Comparison of ENCODE assay signal across 17 cellular contexts in the genomic region with DNA sequence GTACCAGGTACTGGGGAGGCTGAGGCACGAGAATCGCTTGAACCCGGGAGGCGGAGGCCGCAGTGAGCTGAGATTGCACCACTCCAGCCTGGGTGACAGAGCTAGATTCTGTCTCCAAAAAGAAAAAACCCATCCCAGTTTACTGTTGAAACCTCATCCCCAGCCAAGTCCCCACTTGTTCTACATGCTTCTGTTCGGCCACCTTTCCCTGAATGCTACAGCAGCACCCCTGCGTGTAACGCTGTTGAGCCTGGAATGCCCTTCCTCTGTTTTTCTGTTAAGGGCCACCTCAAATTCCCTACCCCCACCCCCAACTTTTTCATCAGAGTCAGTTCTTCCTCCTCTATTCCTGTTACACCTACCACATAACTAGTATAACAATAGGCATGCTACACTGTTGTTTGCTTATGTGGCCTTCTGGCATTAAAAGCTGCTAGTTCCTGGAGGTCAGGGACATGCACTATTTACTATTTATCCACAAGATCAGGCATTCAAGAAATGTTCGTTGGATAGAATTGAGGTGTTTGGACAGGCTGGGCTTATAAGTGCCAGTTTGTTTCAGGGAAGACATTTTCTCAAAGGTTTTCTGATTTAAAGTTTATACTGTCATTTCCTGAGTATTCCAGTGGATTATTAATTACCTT. TPM values are rescaled to one million over a fixed set of nuclear protein-coding genes. Genes with fewer than 3 reads are reported as not detected.
DNase-seq lines count a peak whose midpoint lies in the region; ATAC-seq and TF ChIP-seq lines count a peak whose summit lies in the region.
"Had no signal": no experiment of that assay in that cellular context is flagged by ENCODE, and none has a peak within 500 bp of the region (broad histone marks: within the 10 kb centered on the region; RNA-seq: fewer than 3 reads in every experiment).

No MANE protein-coding gene starts in this region.

- WGBS in prostate gland, result 56% methylated on average over 9 of the region's 9 CpGs

- H3K27me3 ChIP-seq in prostate gland (replicated peaks; ENCODE audit: insufficient read depth), result no peaks in the 10 kb centered on the region

- H3K4me3 ChIP-seq in prostate gland, result no peak overlapping the region

- H3K4me3 Mint-ChIP-seq in WTC11, result peak overlapping the region; percentile 32; the same call in 1 of the 2 replicates
- H3K4me3 Mint-ChIP-seq: CD4-positive, CD25-positive, alpha-beta regulatory T cell; dendritic cell treated with granulocyte-macrophage colony-stimulating factor and Interleukin-4, amounts not matched to agents 40 ng/mL and 50 ng/mL, for 4 days; memory B cell; stimulated activated naive CD8-positive, alpha-beta T cell treated with anti-CD3 and anti-CD28 coated beads, Interleukin-15, Interleukin-2, amounts not matched to agents 100 ng/mL and 50 ng/mL, for 24 hours had no signal

- ATAC-seq in WTC11, result peak; percentile 88
- ATAC-seq in GM18861 (IDR thresholded peaks at IDR 0.05; ENCODE audit: unreplicated experiment), result no peak
- no peak for ATAC-seq in HG03175 (IDR thresholded peaks at IDR 0.05; ENCODE audit: unreplicated experiment)

- TF ChIP-seq POLR2A in prostate gland (IDR thresholded peaks at IDR 0.05), result no peak

- TF ChIP-seq CTCF in WTC11 (IDR thresholded peaks at IDR 0.05), result no peak
- TF ChIP-seq CTCF in prostate gland (IDR thresholded peaks at IDR 0.05), result no peak

- no peaks in the 10 kb centered on the region for H3K27me3 Mint-ChIP-seq in WTC11 (ENCODE audit: low read depth)
- H3K27me3 Mint-ChIP-seq: CD4-positive, CD25-positive, alpha-beta regulatory T cell; dendritic cell treated with granulocyte-macrophage colony-stimulating factor and Interleukin-4, amounts not matched to agents 40 ng/mL and 50 ng/mL, for 4 days; memory B cell; stimulated activated naive CD8-positive, alpha-beta T cell treated with anti-CD3 and anti-CD28 coated beads, Interleukin-15, Interleukin-2, amounts not matched to agents 100 ng/mL and 50 ng/mL, for 24 hours had no signal

- CTCF ChIA-PET in WTC11 (lab: Charles Lee), result interaction anchor here (0.6 to 6.3 kb wide), 4 partner anchors 17 to 69 kb away, joined by 3 to 35 read pairs (median 5); partner anchors contain the start of gene CPEB4

- H3K4me1 Mint-ChIP-seq in WTC11, result peaks cover 51% of the 10 kb centered on the region

- peak overlapping the region; percentile 9 to 58 for H3K27ac ChIP-seq in prostate gland
- H3K27ac ChIP-seq: KMS-11 had no signal

- H3K4me1 ChIP-seq in prostate gland (replicated peaks), result peaks cover 8% of the 10 kb centered on the region

- intact Hi-C loops in prostate gland (cut with DNase I), result no loop called here

- H3K9me3 ChIP-seq in prostate gland, result no peaks in the 10 kb centered on the region

- POLR2A ChIA-PET in WTC11 (lab: Charles Lee), result interaction anchor here (0.7 kb wide), 1 partner anchor 22 kb away, joined by 4 read pairs; no protein-coding TSS in a partner anchor

- peak; percentile 6 for DNase-seq in ELF-1 (ENCODE audit: low read depth, low spot score)
- DNase-seq in WTC11 (ENCODE audit: low spot score), result peak; percentile 32
- DNase-seq in iPS-NIHi11 (ENCODE audit: low spot score), result peak; percentile 32
- peak; percentile 38 for DNase-seq in prostate gland (ENCODE audit: low spot score)
- DNase-seq in ecto neural progenitor cell (ENCODE audit: low spot score), result no peak
- DNase-seq in NCI-H2081 treated with DMSO at 0.1 percent for 48 hours (lab: John Stamatoyannopoulos, UW), result no peak
- DNase-seq: activated CD4-positive, alpha-beta T cell treated with anti-CD3 and anti-CD28 coated beads for 1 hour; activated T-cell treated with anti-CD3 and anti-CD28 coated beads for 4 hours; CD4-positive, CD25-positive, alpha-beta regulatory T cell; NCI-H2081 had no signal

- H3K36me3 Mint-ChIP-seq in WTC11, result no peaks in the 10 kb centered on the region

- no peaks in the 10 kb centered on the region for H3K9me3 Mint-ChIP-seq in WTC11
- H3K9me3 Mint-ChIP-seq: CD4-positive, CD25-positive, alpha-beta regulatory T cell; dendritic cell treated with granulocyte-macrophage colony-stimulating factor and Interleukin-4, amounts not matched to agents 40 ng/mL and 50 ng/mL, for 4 days; memory B cell; stimulated activated naive CD8-positive, alpha-beta T cell treated with anti-CD3 and anti-CD28 coated beads, Interleukin-15, Interleukin-2, amounts not matched to agents 100 ng/mL and 50 ng/mL, for 24 hours had no signal

- H3K36me3 ChIP-seq in prostate gland, result peaks cover 0 to 4% of the 10 kb centered on the region in 2 donors

- H3K27ac Mint-ChIP-seq in WTC11, result peak overlapping the region; percentile 97
- H3K27ac Mint-ChIP-seq: dendritic cell treated with granulocyte-macrophage colony-stimulating factor and Interleukin-4, amounts not matched to agents 40 ng/mL and 50 ng/mL, for 4 days; stimulated activated naive CD8-positive, alpha-beta T cell treated with anti-CD3 and anti-CD28 coated beads, Interleukin-15, Interleukin-2, amounts not matched to agents 100 ng/mL and 50 ng/mL, for 24 hours had no signal

TF ChIP-seq in WTC11, 78 proteins besides CTCF, POLR2A, EP300 and RAD21 (continues in another document):
- TF ChIP-seq, protein P1, sequence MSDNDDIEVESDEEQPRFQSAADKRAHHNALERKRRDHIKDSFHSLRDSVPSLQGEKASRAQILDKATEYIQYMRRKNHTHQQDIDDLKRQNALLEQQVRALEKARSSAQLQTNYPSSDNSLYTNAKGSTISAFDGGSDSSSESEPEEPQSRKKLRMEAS (CRISPR knock-in tag; IDR thresholded peaks at IDR 0.05), result peak; percentile 49; the same call in 1 of the 2 replicates
- 0 out of 2 replicates have a peak, but pooled peaks have one; percentile 37 for TF ChIP-seq ETV6 (CRISPR knock-in tag; IDR thresholded peaks at IDR 0.05)
- TF ChIP-seq, protein P2, sequence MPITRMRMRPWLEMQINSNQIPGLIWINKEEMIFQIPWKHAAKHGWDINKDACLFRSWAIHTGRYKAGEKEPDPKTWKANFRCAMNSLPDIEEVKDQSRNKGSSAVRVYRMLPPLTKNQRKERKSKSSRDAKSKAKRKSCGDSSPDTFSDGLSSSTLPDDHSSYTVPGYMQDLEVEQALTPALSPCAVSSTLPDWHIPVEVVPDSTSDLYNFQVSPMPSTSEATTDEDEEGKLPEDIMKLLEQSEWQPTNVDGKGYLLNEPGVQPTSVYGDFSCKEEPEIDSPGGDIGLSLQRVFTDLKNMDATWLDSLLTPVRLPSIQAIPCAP (CRISPR knock-in tag; IDR thresholded peaks at IDR 0.05), result no peak
- TF ChIP-seq FOXK1 (CRISPR knock-in tag; IDR thresholded peaks at IDR 0.05), result no peak
- no peak for TF ChIP-seq AR (CRISPR knock-in tag; IDR thresholded peaks at IDR 0.05)
- TF ChIP-seq, protein P3, sequence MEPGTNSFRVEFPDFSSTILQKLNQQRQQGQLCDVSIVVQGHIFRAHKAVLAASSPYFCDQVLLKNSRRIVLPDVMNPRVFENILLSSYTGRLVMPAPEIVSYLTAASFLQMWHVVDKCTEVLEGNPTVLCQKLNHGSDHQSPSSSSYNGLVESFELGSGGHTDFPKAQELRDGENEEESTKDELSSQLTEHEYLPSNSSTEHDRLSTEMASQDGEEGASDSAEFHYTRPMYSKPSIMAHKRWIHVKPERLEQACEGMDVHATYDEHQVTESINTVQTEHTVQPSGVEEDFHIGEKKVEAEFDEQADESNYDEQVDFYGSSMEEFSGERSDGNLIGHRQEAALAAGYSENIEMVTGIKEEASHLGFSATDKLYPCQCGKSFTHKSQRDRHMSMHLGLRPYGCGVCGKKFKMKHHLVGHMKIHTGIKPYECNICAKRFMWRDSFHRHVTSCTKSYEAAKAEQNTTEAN (CRISPR knock-in tag; IDR thresholded peaks at IDR 0.05), result no peak
- 0 out of 2 replicates have a peak, but pooled peaks have one; percentile 36 for TF ChIP-seq TEAD1 (CRISPR knock-in tag; IDR thresholded peaks at IDR 0.05)

RNA-seq across cellular contexts. Expression of gene C5orf47, which starts 47.1 kb away (rescaled TPM):
- 0.09 to 0.32 TPM (median 0.27 TPM) in 3 replicates for total RNA-seq in WTC11 (2021)
- total RNA-seq in prostate gland, result 1 to 10 TPM in 1 of 2 donors, not detected in 1; 8.7 TPM
- total RNA-seq: CD4-positive, CD25-positive, alpha-beta regulatory T cell; pulmonary artery endothelial cell had no signal

RNA-seq across cellular contexts. Expression of gene CPEB4, which starts 53.7 kb away (rescaled TPM):
- 9.1 to 12.7 TPM (median 9.2 TPM) in 3 replicates for total RNA-seq in WTC11 (2021)
- 10 to 100 TPM; 36.5 to 45.3 TPM for total RNA-seq in prostate gland

Comparison
In these comparisons a context has a peak if more than half of its experiments do, and no peak if none do; other contexts are left out.
1. DNase-seq: peak in ELF-1 (single experiment), WTC11 (single experiment), iPS-NIHi11 (single experiment) and prostate gland (single experiment); none in ecto neural progenitor cell (single experiment) and NCI-H2081 treated with DMSO at 0.1 percent for 48 hours (single experiment).